ENCODE assay signal across 8 cellular contexts in genomic region chr2:134258684-134259408, GRCh38. TPM values are rescaled to one million over a fixed set of nuclear protein-coding genes. Genes with fewer than 3 reads are reported as not detected.
DNase-seq lines count a peak whose midpoint lies in the region; ATAC-seq and TF ChIP-seq lines count a peak whose summit lies in the region.

No MANE protein-coding gene starts in this region.

- H3K27me3 ChIP-seq in dorsolateral prefrontal cortex (no peaks in the 10 kb centered on the region), colonic mucosa (no peaks in the 10 kb centered on the region)

- H3K36me3 ChIP-seq in colonic mucosa, result no peaks in the 10 kb centered on the region

- ATAC-seq in GM21528 (IDR thresholded peaks at IDR 0.05; ENCODE audit: low FRiP score, unreplicated experiment) (peak; percentile 41), HG03095 (IDR thresholded peaks at IDR 0.05; ENCODE audit: unreplicated experiment) (no peak)
- peak; percentile 97 for ATAC-seq in stimulated activated effector memory CD8-positive, alpha-beta T cell treated with anti-CD3 and anti-CD28 coated beads, Interleukin-12 subunit alpha, Interleukin-12 subunit beta, amount 100 ng/mL, for 72 hours

- TF ChIP-seq CTCF in dorsolateral prefrontal cortex (IDR thresholded peaks at IDR 0.05 in 54 of 56, conservative IDR thresholded peaks at IDR 0.05 in 2 of 56; ENCODE audit: low read depth in 1 of 56, partially characterized antibody in 56 of 56) (peak in 40 of 56 donors; percentile 8 to 61 (median 35)), colonic mucosa (IDR thresholded peaks at IDR 0.05) (no peak)

- peaks cover 56% of the 10 kb centered on the region for H3K4me1 Mint-ChIP-seq in stimulated activated effector memory CD8-positive, alpha-beta T cell treated with anti-CD3 and anti-CD28 coated beads, Interleukin-12 subunit alpha, Interleukin-12 subunit beta, amount 100 ng/mL, for 72 hours

- peaks cover 14% of the 10 kb centered on the region for H3K4me1 ChIP-seq in colonic mucosa

- peak overlapping the region; percentile 21 for H3K4me3 Mint-ChIP-seq in stimulated activated effector memory CD8-positive, alpha-beta T cell treated with anti-CD3 and anti-CD28 coated beads, Interleukin-12 subunit alpha, Interleukin-12 subunit beta, amount 100 ng/mL, for 72 hours

- peak overlapping the region; percentile 15 for H3K27ac Mint-ChIP-seq in stimulated activated effector memory CD8-positive, alpha-beta T cell treated with anti-CD3 and anti-CD28 coated beads, Interleukin-12 subunit alpha, Interleukin-12 subunit beta, amount 100 ng/mL, for 72 hours

- no peak overlapping the region for H3K9ac ChIP-seq in colonic mucosa (ENCODE audit: low read depth in 2 of 2, low read length in 2 of 2)

- no peaks in the 10 kb centered on the region for H3K9me3 ChIP-seq in colonic mucosa

- H3K27ac ChIP-seq in dorsolateral prefrontal cortex, result peak overlapping the region in 58 of 59 donors; percentile 62 to 97 (median 89)
- no peak overlapping the region for H3K27ac ChIP-seq in colonic mucosa

- H3K9me3 Mint-ChIP-seq in stimulated activated effector memory CD8-positive, alpha-beta T cell treated with anti-CD3 and anti-CD28 coated beads, Interleukin-12 subunit alpha, Interleukin-12 subunit beta, amount 100 ng/mL, for 72 hours, result no peaks in the 10 kb centered on the region

- DNase-seq in T follicular helper cell (ENCODE audit: low read depth) (peak; percentile 23), dorsolateral prefrontal cortex (peak; percentile 25 to 82 (median 74)), NCI-H1092 (lab: John Stamatoyannopoulos, UW) (no peak), colonic mucosa (no peak), AG08396 (ENCODE audit: low spot score) (no peak)
- peak in 1 of 2 donors; percentile 67 for DNase-seq in stimulated activated effector memory CD8-positive, alpha-beta T cell treated with anti-CD3 and anti-CD28 coated beads, Interleukin-12 subunit alpha, Interleukin-12 subunit beta, amount 100 ng/mL, for 72 hours (ENCODE audit: low spot score in 2 of 2)

- intact Hi-C loops in dorsolateral prefrontal cortex (cut with DNase I) (loop anchor here (10.0 kb wide), 2 partner anchors 106 to 374 kb away; no protein-coding TSS in a partner anchor), colonic mucosa (cut with DNase I) (no loop called here)

- H3K36me3 Mint-ChIP-seq in stimulated activated effector memory CD8-positive, alpha-beta T cell treated with anti-CD3 and anti-CD28 coated beads, Interleukin-12 subunit alpha, Interleukin-12 subunit beta, amount 100 ng/mL, for 72 hours, result peaks cover 14% of the 10 kb centered on the region

- H3K4me3 ChIP-seq in dorsolateral prefrontal cortex (peak overlapping the region in 6 of 59 donors; percentile 1 to 42 (median 16)), colonic mucosa (no peak overlapping the region)

RNA-seq across cellular contexts. Expression of gene MGAT5, which starts 5.0 kb away (rescaled TPM):
- total RNA-seq in dorsolateral prefrontal cortex (10 to 100 TPM; 58.2 to 97.2 (median 74.5) TPM), colonic mucosa (10 to 100 TPM; 61.7 to 63.2 TPM)

Comparison
In these comparisons a context has a peak if more than half of its experiments do, and no peak if none do; other contexts are left out.
1. DNase-seq: peak in T follicular helper cell (single experiment) and dorsolateral prefrontal cortex (10 of 10); none in NCI-H1092 (single experiment), colonic mucosa (single experiment) and AG08396 (single experiment).